2 cellular contexts compared by ENCODE assay signal in genomic region chr5:135833961-135834638, GRCh38.
TF ChIP-seq lines count a peak whose summit lies in the region.

No MANE protein-coding gene starts in this region.

TF ChIP-seq in GM12878, 131 proteins besides CTCF, POLR2A, EP300 and RAD21:
- TF ChIP-seq ATF7 (IDR thresholded peaks at IDR 0.05; ENCODE audit: low read depth): no peak
- TF ChIP-seq SIX5 (IDR thresholded peaks at IDR 0.05; ENCODE audit: low read depth, low read length, severe bottlenecking): no peak
- TF ChIP-seq, protein P1, sequence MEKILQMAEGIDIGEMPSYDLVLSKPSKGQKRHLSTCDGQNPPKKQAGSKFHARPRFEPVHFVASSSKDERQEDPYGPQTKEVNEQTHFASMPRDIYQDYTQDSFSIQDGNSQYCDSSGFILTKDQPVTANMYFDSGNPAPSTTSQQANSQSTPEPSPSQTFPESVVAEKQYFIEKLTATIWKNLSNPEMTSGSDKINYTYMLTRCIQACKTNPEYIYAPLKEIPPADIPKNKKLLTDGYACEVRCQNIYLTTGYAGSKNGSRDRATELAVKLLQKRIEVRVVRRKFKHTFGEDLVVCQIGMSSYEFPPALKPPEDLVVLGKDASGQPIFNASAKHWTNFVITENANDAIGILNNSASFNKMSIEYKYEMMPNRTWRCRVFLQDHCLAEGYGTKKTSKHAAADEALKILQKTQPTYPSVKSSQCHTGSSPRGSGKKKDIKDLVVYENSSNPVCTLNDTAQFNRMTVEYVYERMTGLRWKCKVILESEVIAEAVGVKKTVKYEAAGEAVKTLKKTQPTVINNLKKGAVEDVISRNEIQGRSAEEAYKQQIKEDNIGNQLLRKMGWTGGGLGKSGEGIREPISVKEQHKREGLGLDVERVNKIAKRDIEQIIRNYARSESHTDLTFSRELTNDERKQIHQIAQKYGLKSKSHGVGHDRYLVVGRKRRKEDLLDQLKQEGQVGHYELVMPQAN (conservative IDR thresholded peaks at IDR 0.05): no peak
- TF ChIP-seq ATF2 (IDR thresholded peaks at IDR 0.05; ENCODE audit: low read length): no peak
- no peak for TF ChIP-seq HDGF (IDR thresholded peaks at IDR 0.05)
- no peak for TF ChIP-seq ZNF687 (IDR thresholded peaks at IDR 0.05)
- no peak for TF ChIP-seq MLLT1 (IDR thresholded peaks at IDR 0.05)
- no peak for TF ChIP-seq IRF4 (IDR thresholded peaks at IDR 0.05; ENCODE audit: low read depth, low read length)
- no peak for TF ChIP-seq NRF1 (conservative IDR thresholded peaks at IDR 0.05; ENCODE audit: low read depth, low read length)

TF ChIP-seq in HepG2, 621 proteins besides CTCF, POLR2A, EP300 and RAD21 (continues in another document):
- TF ChIP-seq MZF1 (CRISPR knock-in tag; IDR thresholded peaks at IDR 0.05; ENCODE audit: borderline replicate concordance) (no peak), ZNF615 (CRISPR knock-in tag; IDR thresholded peaks at IDR 0.05; ENCODE audit: borderline replicate concordance) (no peak), CAMTA2 (CRISPR knock-in tag; IDR thresholded peaks at IDR 0.05; ENCODE audit: borderline replicate concordance) (0 out of 2 replicates have a peak, but pooled peaks have one; percentile 10), ZNF350 (CRISPR knock-in tag; IDR thresholded peaks at IDR 0.05; ENCODE audit: borderline replicate concordance, low read depth) (no peak), CBFB (CRISPR knock-in tag; IDR thresholded peaks at IDR 0.05) (no peak), ZFP37 (CRISPR knock-in tag; IDR thresholded peaks at IDR 0.05; ENCODE audit: borderline replicate concordance) (no peak), BRCA1 (CRISPR knock-in tag; IDR thresholded peaks at IDR 0.05) (no peak), ZNF143 (CRISPR knock-in tag; IDR thresholded peaks at IDR 0.05) (no peak), SIX1 (CRISPR knock-in tag; IDR thresholded peaks at IDR 0.05; ENCODE audit: borderline replicate concordance) (no peak), DNMT3B (CRISPR knock-in tag; conservative IDR thresholded peaks at IDR 0.05) (no peak), ZNF709 (CRISPR knock-in tag; IDR thresholded peaks at IDR 0.05) (no peak), NONO (IDR thresholded peaks at IDR 0.05) (no peak), NONO (CRISPR knock-in tag; conservative IDR thresholded peaks at IDR 0.05) (no peak), ZNF17 (CRISPR knock-in tag; IDR thresholded peaks at IDR 0.05) (no peak), SP2 (CRISPR knock-in tag; IDR thresholded peaks at IDR 0.05) (no peak), RBM22 (optimal IDR thresholded peaks at IDR 0.05; ENCODE audit: low read length) (no peak), EZH2 (conservative IDR thresholded peaks at IDR 0.05; ENCODE audit: low read depth, low read length) (no peak), ZNF781 (CRISPR knock-in tag; IDR thresholded peaks at IDR 0.05; ENCODE audit: borderline replicate concordance, not compliant biosample characterization) (no peak), ZNF530 (CRISPR knock-in tag; IDR thresholded peaks at IDR 0.05; ENCODE audit: low read depth) (no peak), SP5 (CRISPR knock-in tag; IDR thresholded peaks at IDR 0.05; ENCODE audit: borderline replicate concordance, low read depth) (no peak), GPBP1L1 (CRISPR knock-in tag; IDR thresholded peaks at IDR 0.05) (no peak), PHF20 (CRISPR knock-in tag; IDR thresholded peaks at IDR 0.05) (no peak), ZNF850 (CRISPR knock-in tag; conservative IDR thresholded peaks at IDR 0.05) (no peak), SAFB2 (CRISPR knock-in tag; IDR thresholded peaks at IDR 0.05; ENCODE audit: borderline replicate concordance, low read depth) (no peak), ZNF788 (CRISPR knock-in tag; IDR thresholded peaks at IDR 0.05; ENCODE audit: borderline replicate concordance) (0 out of 2 replicates have a peak, but pooled peaks have one; percentile 21), ELF3 (CRISPR knock-in tag; IDR thresholded peaks at IDR 0.05) (no peak), NFE2L2 (IDR thresholded peaks at IDR 0.05; ENCODE audit: low read length) (no peak), ZSCAN29 (CRISPR knock-in tag; conservative IDR thresholded peaks at IDR 0.05) (no peak), MAZ (IDR thresholded peaks at IDR 0.05; ENCODE audit: borderline replicate concordance, low read depth, low read length) (no peak), MAZ (CRISPR knock-in tag; IDR thresholded peaks at IDR 0.05; ENCODE audit: low read depth) (0 out of 2 replicates have a peak, but pooled peaks have one; percentile 36), HNF1B (CRISPR knock-in tag; IDR thresholded peaks at IDR 0.05) (0 out of 2 replicates have a peak, but pooled peaks have one; percentile 19), ESRRA (CRISPR knock-in tag; IDR thresholded peaks at IDR 0.05; ENCODE audit: low read depth) (no peak), STAG1 (CRISPR knock-in tag; IDR thresholded peaks at IDR 0.05) (0 out of 2 replicates have a peak, but pooled peaks have one; percentile 27), ZNF432 (CRISPR knock-in tag; IDR thresholded peaks at IDR 0.05; ENCODE audit: borderline replicate concordance) (no peak)
- TF ChIP-seq, protein P2, sequence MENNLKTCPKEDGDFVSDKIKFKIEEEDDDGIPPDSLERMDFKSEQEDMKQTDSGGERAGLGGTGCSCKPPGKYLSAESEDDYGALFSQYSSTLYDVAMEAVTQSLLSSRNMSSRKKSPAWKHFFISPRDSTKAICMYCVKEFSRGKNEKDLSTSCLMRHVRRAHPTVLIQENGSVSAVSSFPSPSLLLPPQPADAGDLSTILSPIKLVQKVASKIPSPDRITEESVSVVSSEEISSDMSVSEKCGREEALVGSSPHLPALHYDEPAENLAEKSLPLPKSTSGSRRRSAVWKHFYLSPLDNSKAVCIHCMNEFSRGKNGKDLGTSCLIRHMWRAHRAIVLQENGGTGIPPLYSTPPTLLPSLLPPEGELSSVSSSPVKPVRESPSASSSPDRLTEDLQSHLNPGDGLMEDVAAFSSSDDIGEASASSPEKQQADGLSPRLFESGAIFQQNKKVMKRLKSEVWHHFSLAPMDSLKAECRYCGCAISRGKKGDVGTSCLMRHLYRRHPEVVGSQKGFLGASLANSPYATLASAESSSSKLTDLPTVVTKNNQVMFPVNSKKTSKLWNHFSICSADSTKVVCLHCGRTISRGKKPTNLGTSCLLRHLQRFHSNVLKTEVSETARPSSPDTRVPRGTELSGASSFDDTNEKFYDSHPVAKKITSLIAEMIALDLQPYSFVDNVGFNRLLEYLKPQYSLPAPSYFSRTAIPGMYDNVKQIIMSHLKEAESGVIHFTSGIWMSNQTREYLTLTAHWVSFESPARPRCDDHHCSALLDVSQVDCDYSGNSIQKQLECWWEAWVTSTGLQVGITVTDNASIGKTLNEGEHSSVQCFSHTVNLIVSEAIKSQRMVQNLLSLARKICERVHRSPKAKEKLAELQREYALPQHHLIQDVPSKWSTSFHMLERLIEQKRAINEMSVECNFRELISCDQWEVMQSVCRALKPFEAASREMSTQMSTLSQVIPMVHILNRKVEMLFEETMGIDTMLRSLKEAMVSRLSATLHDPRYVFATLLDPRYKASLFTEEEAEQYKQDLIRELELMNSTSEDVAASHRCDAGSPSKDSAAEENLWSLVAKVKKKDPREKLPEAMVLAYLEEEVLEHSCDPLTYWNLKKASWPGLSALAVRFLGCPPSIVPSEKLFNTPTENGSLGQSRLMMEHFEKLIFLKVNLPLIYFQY (CRISPR knock-in tag; IDR thresholded peaks at IDR 0.05; ENCODE audit: borderline replicate concordance): no peak
- TF ChIP-seq, protein P3, sequence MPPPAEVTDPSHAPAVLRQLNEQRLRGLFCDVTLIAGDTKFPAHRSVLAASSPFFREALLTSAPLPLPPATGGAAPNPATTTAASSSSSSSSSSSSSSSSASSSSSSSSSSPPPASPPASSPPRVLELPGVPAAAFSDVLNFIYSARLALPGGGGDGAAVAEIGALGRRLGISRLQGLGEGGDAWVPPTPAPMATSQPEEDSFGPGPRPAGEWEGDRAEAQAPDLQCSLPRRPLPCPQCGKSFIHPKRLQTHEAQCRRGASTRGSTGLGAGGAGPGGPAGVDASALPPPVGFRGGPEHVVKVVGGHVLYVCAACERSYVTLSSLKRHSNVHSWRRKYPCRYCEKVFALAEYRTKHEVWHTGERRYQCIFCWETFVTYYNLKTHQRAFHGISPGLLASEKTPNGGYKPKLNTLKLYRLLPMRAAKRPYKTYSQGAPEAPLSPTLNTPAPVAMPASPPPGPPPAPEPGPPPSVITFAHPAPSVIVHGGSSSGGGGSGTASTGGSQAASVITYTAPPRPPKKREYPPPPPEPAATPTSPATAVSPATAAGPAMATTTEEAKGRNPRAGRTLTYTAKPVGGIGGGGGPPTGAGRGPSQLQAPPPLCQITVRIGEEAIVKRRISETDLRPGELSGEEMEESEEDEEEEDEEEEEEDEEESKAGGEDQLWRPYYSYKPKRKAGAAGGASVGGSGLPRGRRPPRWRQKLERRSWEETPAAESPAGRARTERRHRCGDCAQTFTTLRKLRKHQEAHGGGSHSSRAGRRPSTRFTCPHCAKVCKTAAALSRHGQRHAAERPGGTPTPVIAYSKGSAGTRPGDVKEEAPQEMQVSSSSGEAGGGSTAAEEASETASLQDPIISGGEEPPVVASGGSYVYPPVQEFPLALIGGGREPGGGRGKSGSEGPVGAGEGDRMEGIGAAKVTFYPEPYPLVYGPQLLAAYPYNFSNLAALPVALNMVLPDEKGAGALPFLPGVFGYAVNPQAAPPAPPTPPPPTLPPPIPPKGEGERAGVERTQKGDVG (CRISPR knock-in tag; IDR thresholded peaks at IDR 0.05; ENCODE audit: borderline replicate concordance): no peak
- TF ChIP-seq, protein P4, sequence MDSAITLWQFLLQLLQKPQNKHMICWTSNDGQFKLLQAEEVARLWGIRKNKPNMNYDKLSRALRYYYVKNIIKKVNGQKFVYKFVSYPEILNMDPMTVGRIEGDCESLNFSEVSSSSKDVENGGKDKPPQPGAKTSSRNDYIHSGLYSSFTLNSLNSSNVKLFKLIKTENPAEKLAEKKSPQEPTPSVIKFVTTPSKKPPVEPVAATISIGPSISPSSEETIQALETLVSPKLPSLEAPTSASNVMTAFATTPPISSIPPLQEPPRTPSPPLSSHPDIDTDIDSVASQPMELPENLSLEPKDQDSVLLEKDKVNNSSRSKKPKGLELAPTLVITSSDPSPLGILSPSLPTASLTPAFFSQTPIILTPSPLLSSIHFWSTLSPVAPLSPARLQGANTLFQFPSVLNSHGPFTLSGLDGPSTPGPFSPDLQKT (CRISPR knock-in tag; IDR thresholded peaks at IDR 0.05; ENCODE audit: borderline replicate concordance): no peak
- TF ChIP-seq, protein P5, sequence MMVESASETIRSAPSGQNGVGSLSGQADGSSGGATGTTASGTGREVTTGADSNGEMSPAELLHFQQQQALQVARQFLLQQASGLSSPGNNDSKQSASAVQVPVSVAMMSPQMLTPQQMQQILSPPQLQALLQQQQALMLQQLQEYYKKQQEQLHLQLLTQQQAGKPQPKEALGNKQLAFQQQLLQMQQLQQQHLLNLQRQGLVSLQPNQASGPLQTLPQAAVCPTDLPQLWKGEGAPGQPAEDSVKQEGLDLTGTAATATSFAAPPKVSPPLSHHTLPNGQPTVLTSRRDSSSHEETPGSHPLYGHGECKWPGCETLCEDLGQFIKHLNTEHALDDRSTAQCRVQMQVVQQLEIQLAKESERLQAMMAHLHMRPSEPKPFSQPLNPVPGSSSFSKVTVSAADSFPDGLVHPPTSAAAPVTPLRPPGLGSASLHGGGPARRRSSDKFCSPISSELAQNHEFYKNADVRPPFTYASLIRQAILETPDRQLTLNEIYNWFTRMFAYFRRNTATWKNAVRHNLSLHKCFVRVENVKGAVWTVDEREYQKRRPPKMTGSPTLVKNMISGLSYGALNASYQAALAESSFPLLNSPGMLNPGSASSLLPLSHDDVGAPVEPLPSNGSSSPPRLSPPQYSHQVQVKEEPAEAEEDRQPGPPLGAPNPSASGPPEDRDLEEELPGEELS (CRISPR knock-in tag; IDR thresholded peaks at IDR 0.05): no peak
- TF ChIP-seq, protein P6, sequence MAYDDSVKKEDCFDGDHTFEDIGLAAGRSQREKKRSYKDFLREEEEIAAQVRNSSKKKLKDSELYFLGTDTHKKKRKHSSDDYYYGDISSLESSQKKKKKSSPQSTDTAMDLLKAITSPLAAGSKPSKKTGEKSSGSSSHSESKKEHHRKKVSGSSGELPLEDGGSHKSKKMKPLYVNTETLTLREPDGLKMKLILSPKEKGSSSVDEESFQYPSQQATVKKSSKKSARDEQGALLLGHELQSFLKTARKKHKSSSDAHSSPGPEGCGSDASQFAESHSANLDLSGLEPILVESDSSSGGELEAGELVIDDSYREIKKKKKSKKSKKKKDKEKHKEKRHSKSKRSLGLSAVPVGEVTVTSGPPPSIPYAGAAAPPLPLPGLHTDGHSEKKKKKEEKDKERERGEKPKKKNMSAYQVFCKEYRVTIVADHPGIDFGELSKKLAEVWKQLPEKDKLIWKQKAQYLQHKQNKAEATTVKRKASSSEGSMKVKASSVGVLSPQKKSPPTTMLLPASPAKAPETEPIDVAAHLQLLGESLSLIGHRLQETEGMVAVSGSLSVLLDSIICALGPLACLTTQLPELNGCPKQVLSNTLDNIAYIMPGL (CRISPR knock-in tag; IDR thresholded peaks at IDR 0.05; ENCODE audit: borderline replicate concordance in 1 of 2, low read depth in 1 of 2): no peak
- TF ChIP-seq, protein P7, sequence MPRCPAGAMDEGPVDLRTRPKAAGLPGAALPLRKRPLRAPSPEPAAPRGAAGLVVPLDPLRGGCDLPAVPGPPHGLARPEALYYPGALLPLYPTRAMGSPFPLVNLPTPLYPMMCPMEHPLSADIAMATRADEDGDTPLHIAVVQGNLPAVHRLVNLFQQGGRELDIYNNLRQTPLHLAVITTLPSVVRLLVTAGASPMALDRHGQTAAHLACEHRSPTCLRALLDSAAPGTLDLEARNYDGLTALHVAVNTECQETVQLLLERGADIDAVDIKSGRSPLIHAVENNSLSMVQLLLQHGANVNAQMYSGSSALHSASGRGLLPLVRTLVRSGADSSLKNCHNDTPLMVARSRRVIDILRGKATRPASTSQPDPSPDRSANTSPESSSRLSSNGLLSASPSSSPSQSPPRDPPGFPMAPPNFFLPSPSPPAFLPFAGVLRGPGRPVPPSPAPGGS (CRISPR knock-in tag; IDR thresholded peaks at IDR 0.05): no peak
